Comparison of ENCODE assay signal across 10 cellular contexts in genomic region chr7:148261996-148262688, GRCh38.
DNase-seq lines count a peak whose midpoint lies in the region; ATAC-seq and TF ChIP-seq lines count a peak whose summit lies in the region.
"Had no signal": no experiment of that assay in that cellular context is flagged by ENCODE, and none has a peak within 500 bp of the region (broad histone marks: within the 10 kb centered on the region; RNA-seq: fewer than 3 reads in every experiment).

No MANE protein-coding gene starts in this region.

- no peaks in the 10 kb centered on the region for H3K36me3 Mint-ChIP-seq in activated T-cell treated with anti-CD3 and anti-CD28 coated beads, Interleukin-2, amount 50 U/mL, for 72 hours (ENCODE audit: insufficient read depth in 2 of 2)

- H3K4me3 ChIP-seq in SK-N-MC (peak overlapping the region; percentile 73), right lobe of liver (no peak overlapping the region), thoracic aorta (peak overlapping the region; percentile 21)
- H3K4me3 ChIP-seq: lung had no signal

- peak overlapping the region; percentile 58 for H3K9ac ChIP-seq in SK-N-MC (ENCODE audit: insufficient read length)

- H3K27me3 ChIP-seq in right lobe of liver (no peaks in the 10 kb centered on the region), thoracic aorta (replicated peaks; ENCODE audit: insufficient read depth) (no peaks in the 10 kb centered on the region)

- intact Hi-C loops in right lobe of liver (cut with DNase I): loop anchor here in 1 of 2 donors (10.0 kb wide), 1 partner anchor 223 kb away; no protein-coding TSS in a partner anchor

- WGBS in right lobe of liver (ENCODE audit: insufficient coverage, low coverage, low lambda C conversion rate, missing lambda C conversion rate): 28% methylated on average over 12 of the region's 12 CpGs

- no peak for ATAC-seq in activated T-cell treated with anti-CD3 and anti-CD28 coated beads, Interleukin-2, amount 50 U/mL, for 72 hours (replicated peaks in 1 of 2)
- ATAC-seq in right lobe of liver (peak in 3 of 4 donors; percentile 10 to 34 (median 20)), thoracic aorta (ENCODE audit: insufficient number of reproducible peaks, low FRiP score, low read depth) (no peak)

- H3K27ac ChIP-seq in SK-N-MC (peak overlapping the region; percentile 35), right lobe of liver (no peak overlapping the region), thoracic aorta (no peak overlapping the region)

- peaks cover 11% of the 10 kb centered on the region for H3K4me1 Mint-ChIP-seq in activated T-cell treated with anti-CD3 and anti-CD28 coated beads, Interleukin-2, amount 50 U/mL, for 72 hours (ENCODE audit: low read depth)

- H3K36me3 ChIP-seq in SK-N-MC (ENCODE audit: insufficient read depth, low read length) (no peaks in the 10 kb centered on the region), right lobe of liver (no peaks in the 10 kb centered on the region), thoracic aorta (no peaks in the 10 kb centered on the region)

- TF ChIP-seq CTCF in right lobe of liver (IDR thresholded peaks at IDR 0.05) (no peak), thoracic aorta (IDR thresholded peaks at IDR 0.05) (no peak)

- no peak for TF ChIP-seq POLR2A in right lobe of liver (IDR thresholded peaks at IDR 0.05)

- H3K27ac Mint-ChIP-seq in activated T-cell treated with anti-CD3 and anti-CD28 coated beads, Interleukin-2, amount 50 U/mL, for 72 hours: no peak overlapping the region

- no peaks in the 10 kb centered on the region for H3K9me3 Mint-ChIP-seq in activated T-cell treated with anti-CD3 and anti-CD28 coated beads, Interleukin-2, amount 50 U/mL, for 72 hours

- H3K4me3 Mint-ChIP-seq in activated T-cell treated with anti-CD3 and anti-CD28 coated beads, Interleukin-2, amount 50 U/mL, for 72 hours: peak overlapping the region; percentile 30 to 53

- H3K9me3 ChIP-seq in SK-N-MC (ENCODE audit: low read depth, low read length) (no peaks in the 10 kb centered on the region), right lobe of liver (no peaks in the 10 kb centered on the region), thoracic aorta (no peaks in the 10 kb centered on the region)

- H3K27me3 Mint-ChIP-seq in activated T-cell treated with anti-CD3 and anti-CD28 coated beads, Interleukin-2, amount 50 U/mL, for 72 hours (ENCODE audit: low read depth): peaks cover 18% of the 10 kb centered on the region

- H3K4me1 ChIP-seq in right lobe of liver (peaks cover 0 to 6% (median 0%) of the 10 kb centered on the region in 4 donors), thoracic aorta (ENCODE audit: control insufficient read depth in 1 of 2, low read depth in 2 of 2) (peaks cover 0 to 2% of the 10 kb centered on the region in 2 donors)

- no peak for DNase-seq in activated T-cell treated with anti-CD3 and anti-CD28 coated beads, Interleukin-2, amount 50 U/mL, for 72 hours
- no peak for DNase-seq in activated T-cell treated with anti-CD3 and anti-CD28 coated beads, Interleukin-2, amount 50 U/mL, for 48 hours
- no peak for DNase-seq in SK-N-MC (ENCODE audit: low read depth, low spot score)
- no peak for DNase-seq in right lobe of liver
- no peak for DNase-seq in thoracic aorta (ENCODE audit: low spot score)
- no peak for DNase-seq in stimulated activated CD4-positive, alpha-beta T cell treated with anti-CD3 and anti-CD28 coated beads, Interleukin-2, amount 100 ng/mL, for 48 hours
- no peak for DNase-seq in NCI-H526 (lab: John Stamatoyannopoulos, UW)
- no peak for DNase-seq in AG20443 (ENCODE audit: low spot score)
- DNase-seq: DMS79 had no signal

Comparison
In these comparisons a context has a peak if more than half of its experiments do, and no peak if none do; other contexts are left out.
1. ATAC-seq: peak in right lobe of liver (3 of 4); none in activated T-cell treated with anti-CD3 and anti-CD28 coated beads, Interleukin-2, amount 50 U/mL, for 72 hours (0 of 2) and thoracic aorta (single experiment).
2. H3K4me3 ChIP-seq: peak in SK-N-MC (single experiment) and thoracic aorta (single experiment); none in right lobe of liver (0 of 3).